Comparison of ENCODE assay signal across 8 cellular contexts in genomic region chr6:83860347-83860731, GRCh38. TPM values are rescaled to one million over a fixed set of nuclear protein-coding genes. Genes with fewer than 3 reads are reported as not detected.
DNase-seq lines count a peak whose midpoint lies in the region; ATAC-seq, FAIRE-seq and TF ChIP-seq lines count a peak whose summit lies in the region.

No MANE protein-coding gene starts in this region.

- peaks cover 17% of the 10 kb centered on the region for H3K79me2 ChIP-seq in keratinocyte (ENCODE audit: control insufficient read depth, insufficient read depth, low read length)

- 20 to 23% methylated on average over 6 of the region's 6 CpGs for WGBS in heart right ventricle, 2 donors
- WGBS in tibial nerve, 2 donors, result 19 to 21% methylated on average over 6 of the region's 6 CpGs

- H3K4me1 ChIP-seq in heart right ventricle (peaks cover 3 to 25% (median 21%) of the 10 kb centered on the region in 9 donors), keratinocyte (ENCODE audit: control insufficient read depth, extremely low read depth, insufficient read depth, low read length) (peaks cover 10% of the 10 kb centered on the region), tibial nerve (peaks cover 0 to 21% (median 18%) of the 10 kb centered on the region in 4 donors)

- H3K9me3 ChIP-seq in heart right ventricle, result no peaks in the 10 kb centered on the region
- H3K9me3 ChIP-seq in keratinocyte (ENCODE audit: control insufficient read depth, low read depth, low read length), result no peaks in the 10 kb centered on the region
- no peaks in the 10 kb centered on the region for H3K9me3 ChIP-seq in tibial nerve

- peaks cover 30% of the 10 kb centered on the region for H3K4me1 Mint-ChIP-seq in activated CD4-positive, alpha-beta memory T cell treated with anti-CD3 and anti-CD28 coated beads for 36 hours (ENCODE audit: low read depth)

- H3K4me3 Mint-ChIP-seq in activated CD4-positive, alpha-beta memory T cell treated with anti-CD3 and anti-CD28 coated beads for 36 hours, result peak overlapping the region; percentile 99

- ATAC-seq in heart right ventricle (no peak), left ventricle myocardium superior (no peak), HG03025 (IDR thresholded peaks at IDR 0.05; ENCODE audit: low FRiP score, unreplicated experiment) (no peak)

- H3K4me2 ChIP-seq in keratinocyte (ENCODE audit: control insufficient read depth, extremely low read depth, insufficient read depth, low read depth, low read length), result peak overlapping the region; percentile 98

- POLR2A ChIA-PET in activated CD4-positive, alpha-beta memory T cell treated with anti-CD3 and anti-CD28 coated beads for 36 hours (lab: Charles Lee), result interaction anchor here (0.6 to 1.4 kb wide), 3 partner anchors 301 to 1733 kb away, joined by 3 to 6 read pairs (median 5); partner anchors contain the start of gene CEP162

- no peaks in the 10 kb centered on the region for H3K9me1 ChIP-seq in keratinocyte (ENCODE audit: control insufficient read depth, extremely low read depth, insufficient read depth, low read length)

- peak overlapping the region; percentile 99 for H2AFZ ChIP-seq in keratinocyte (ENCODE audit: control insufficient read depth, low read length)

- H3K9me3 Mint-ChIP-seq in activated CD4-positive, alpha-beta memory T cell treated with anti-CD3 and anti-CD28 coated beads for 36 hours, result no peaks in the 10 kb centered on the region

- intact Hi-C loops in heart right ventricle (cut with DNase I) (no loop called here), left ventricle myocardium superior (cut with micrococcal nuclease) (no loop called here)
- intact Hi-C loops in activated CD4-positive, alpha-beta memory T cell treated with anti-CD3 and anti-CD28 coated beads for 36 hours (cut with micrococcal nuclease), result no loop called here

- H3K9ac ChIP-seq in keratinocyte (ENCODE audit: control insufficient read depth, extremely low read depth, insufficient read depth, low read length), result peak overlapping the region; percentile 83

- H3K36me3 ChIP-seq in heart right ventricle, result peaks cover 0 to 16% (median 3%) of the 10 kb centered on the region in 9 donors
- H3K36me3 ChIP-seq in keratinocyte (ENCODE audit: control insufficient read depth in 2 of 2, extremely low read depth in 1 of 2, insufficient read depth in 2 of 2, low read length in 2 of 2), result no peaks in the 10 kb centered on the region
- peaks cover 0 to 14% (median 0%) of the 10 kb centered on the region in 3 donors for H3K36me3 ChIP-seq in tibial nerve

- peak overlapping the region; percentile 67 to 94 (median 79) for H3K4me3 ChIP-seq in heart right ventricle
- peak overlapping the region; percentile 97 to 99 (median 99) for H3K4me3 ChIP-seq in keratinocyte (ENCODE audit: control insufficient read depth in 2 of 3, extremely low read depth in 1 of 3, insufficient read depth in 2 of 3, low read depth in 1 of 3, low read length in 3 of 3)
- peak overlapping the region; percentile 63 to 93 (median 80) for H3K4me3 ChIP-seq in tibial nerve

- H3K27ac ChIP-seq in heart right ventricle (peak overlapping the region in 8 of 10 donors; percentile 79 to 93 (median 86)), keratinocyte (ENCODE audit: control insufficient read depth, insufficient read depth, low read length) (no peak overlapping the region), tibial nerve (peak overlapping the region; percentile 75 to 94 (median 89))

- DNase-seq in heart right ventricle (no peak), left ventricle myocardium superior (no peak), keratinocyte (ENCODE audit: low read depth, low spot score) (no peak), tibial nerve (ENCODE audit: low spot score in 2 of 2) (no peak), activated gamma-delta T cell (lab: John Stamatoyannopoulos, UW) (no peak), retina (no peak)
- DNase-seq in activated CD4-positive, alpha-beta memory T cell treated with anti-CD3 and anti-CD28 coated beads for 36 hours, result no peak

- H3K27me3 Mint-ChIP-seq in activated CD4-positive, alpha-beta memory T cell treated with anti-CD3 and anti-CD28 coated beads for 36 hours, result peaks cover 6% of the 10 kb centered on the region

- dilution Hi-C loops in keratinocyte (cut with MboI; ENCODE audit: extremely low pct_ligation_motif_present, low sequenced_read_pairs), result no loop called here

- H3K27me3 ChIP-seq in heart right ventricle, result peaks cover 0 to 16% (median under 1%) of the 10 kb centered on the region in 7 donors
- H3K27me3 ChIP-seq in keratinocyte (ENCODE audit: control insufficient read depth, extremely low read depth, insufficient read depth, low read length), result no peaks in the 10 kb centered on the region
- no peaks in the 10 kb centered on the region for H3K27me3 ChIP-seq in tibial nerve

- peaks cover 13% of the 10 kb centered on the region for H3K36me3 Mint-ChIP-seq in activated CD4-positive, alpha-beta memory T cell treated with anti-CD3 and anti-CD28 coated beads for 36 hours

- no peak for TF ChIP-seq EP300 in tibial nerve (IDR thresholded peaks at IDR 0.05)

- CTCF ChIA-PET in activated CD4-positive, alpha-beta memory T cell treated with anti-CD3 and anti-CD28 coated beads for 36 hours (lab: Charles Lee), result interaction anchor here (0.9 to 2.5 kb wide), 6 partner anchors 8 to 368 kb away, joined by 3 to 20 read pairs (median 5); partner anchors contain the start of gene CEP162

- TF ChIP-seq POLR2A in tibial nerve (IDR thresholded peaks at IDR 0.05), result no peak

- peak overlapping the region; percentile 87 for H3K27ac Mint-ChIP-seq in activated CD4-positive, alpha-beta memory T cell treated with anti-CD3 and anti-CD28 coated beads for 36 hours

- TF ChIP-seq CTCF in heart right ventricle (IDR thresholded peaks at IDR 0.05) (no peak), keratinocyte (optimal IDR thresholded peaks at IDR 0.05 in 1 of 3, IDR thresholded peaks at IDR 0.05 in 1 of 3, conservative IDR thresholded peaks at IDR 0.05 in 1 of 3; ENCODE audit: extremely low read depth in 1 of 3, insufficient read depth in 2 of 3, low read length in 3 of 3) (no peak), tibial nerve (IDR thresholded peaks at IDR 0.05) (no peak)

- H4K20me1 ChIP-seq in keratinocyte (ENCODE audit: control insufficient read depth, extremely low read depth, insufficient read depth, low read length), result no peaks in the 10 kb centered on the region

- FAIRE-seq in keratinocyte (lab: Jason Lieb, UNC), result no peak

RNA-seq across cellular contexts. Expression of gene CYB5R4, which starts 0.8 kb away (rescaled TPM):
- total RNA-seq in heart right ventricle (10 to 100 TPM; 10.6 to 20.0 (median 16.0) TPM), left ventricle myocardium superior (13.9 TPM), tibial nerve (10 to 100 TPM in 2 of 4 donors, 1 to 10 TPM in 2; 4.2 to 13.1 (median 8.3) TPM)
- polyA plus RNA-seq in heart right ventricle (1 to 10 TPM; 1.2 to 8.0 TPM), keratinocyte (7.2 to 14.0 TPM (median 8.7 TPM) in 3 replicates)
- total RNA-seq in activated CD4-positive, alpha-beta memory T cell treated with anti-CD3 and anti-CD28 coated beads for 36 hours, result 10 to 100 TPM; 26.2 to 29.8 TPM
- polyA plus RNA-seq in keratinocyte (2011; ENCODE audit: low read depth), result 21.6 TPM
- polyA plus RNA-seq in keratinocyte (2011; cell fraction: cytosol; rRNA removed), result 4.8 and 9.7 TPM in 2 replicates
- 2.4 and 2.5 TPM in 2 replicates for polyA plus RNA-seq in keratinocyte (2011; cell fraction: nucleus; rRNA removed)
- polyA plus RNA-seq in keratinocyte (2012; ENCODE audit: low replicate concordance), result 8.9 and 9.1 TPM in 2 replicates
- polyA minus RNA-seq in keratinocyte, result 0.75 to 6.2 TPM (median 3.7 TPM) in 3 replicates
- polyA minus RNA-seq in keratinocyte (2011; cell fraction: cytosol; rRNA and poly(A)+ RNA removed), result 6.9 TPM
- 4.4 and 7.0 TPM in 2 replicates for polyA minus RNA-seq in keratinocyte (2011; cell fraction: nucleus; rRNA and poly(A)+ RNA removed)

RNA-seq across cellular contexts. Expression of gene RIPPLY2, which starts 7.2 kb away (rescaled TPM):
- total RNA-seq in heart right ventricle (not detected), left ventricle myocardium superior (not detected), tibial nerve (10 to 100 TPM in 1 of 4 donors, under 1 TPM in 1, not detected in 2; 0.21 to 16.7 TPM)
- polyA plus RNA-seq in heart right ventricle (under 1 TPM in 1 of 2 donors, not detected in 1; 0.17 TPM), keratinocyte (0.37 to 0.76 TPM (median 0.60 TPM) in 3 replicates)
- not detected for total RNA-seq in activated CD4-positive, alpha-beta memory T cell treated with anti-CD3 and anti-CD28 coated beads for 36 hours
- polyA plus RNA-seq in keratinocyte (2011; ENCODE audit: low read depth), result not detected
- polyA plus RNA-seq in keratinocyte (2011; cell fraction: cytosol; rRNA removed), result 0.55 and 0.61 TPM in 2 replicates
- 0.48 and 0.72 TPM in 2 replicates for polyA plus RNA-seq in keratinocyte (2011; cell fraction: nucleus; rRNA removed)
- polyA plus RNA-seq in keratinocyte (2012; ENCODE audit: low replicate concordance), result 1.2 TPM in 1 of 2 replicates, not detected in the other
- polyA minus RNA-seq in keratinocyte, result not detected in 3 replicates
- not detected for polyA minus RNA-seq in keratinocyte (2011; cell fraction: cytosol; rRNA and poly(A)+ RNA removed)
- polyA minus RNA-seq in keratinocyte (2011; cell fraction: nucleus; rRNA and poly(A)+ RNA removed), result not detected in 2 replicates
